Comparison of ENCODE assay signal across 9 cellular contexts in the genomic region with DNA sequence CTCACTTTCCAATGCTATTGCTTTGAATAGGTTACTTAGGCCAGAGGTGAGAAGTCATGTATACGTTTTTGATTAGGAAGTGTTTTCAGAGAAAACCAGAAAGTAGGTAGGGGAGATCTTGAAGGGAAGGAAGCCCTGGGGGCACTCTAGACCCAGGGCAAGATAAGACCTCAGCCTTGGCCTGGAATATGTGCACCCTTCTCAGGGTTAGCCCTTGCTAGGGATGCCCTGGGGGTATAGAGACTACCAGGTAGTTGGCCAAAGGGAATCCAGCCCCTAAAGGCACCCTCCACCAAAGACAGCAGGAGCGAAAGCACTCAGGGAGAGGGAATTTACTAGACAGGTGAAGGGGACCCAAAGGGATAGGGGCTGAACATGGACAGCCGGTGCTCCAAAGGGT.
"Had no signal": no experiment of that assay in that cellular context is flagged by ENCODE, and none has a peak within 500 bp of the region (broad histone marks: within the 10 kb centered on the region; RNA-seq: fewer than 3 reads in every experiment).

No MANE protein-coding gene starts in this region.

- ATAC-seq: pancreas had no signal

- H3K27me3 ChIP-seq: adrenal gland, tibial artery had no signal

- H3K36me3 ChIP-seq: adrenal gland, heart left ventricle, left ventricle myocardium inferior, pancreas, tibial artery had no signal

- H3K4me1 ChIP-seq: adrenal gland, pancreas, tibial artery had no signal

- H3K9me3 ChIP-seq: adrenal gland, heart left ventricle, left ventricle myocardium inferior, pancreas, tibial artery had no signal

- DNase-seq: activated CD4-positive, alpha-beta T cell treated with anti-CD3 and anti-CD28 coated beads, Interleukin-2, amount 50 U/mL, for 4 hours; activated CD4-positive, CD25-positive, alpha-beta regulatory T cell treated with anti-CD3 and anti-CD28 coated beads, Interleukin-2, amount 50 U/mL, for 72 hours; activated naive CD4-positive, alpha-beta T cell; adrenal gland; heart left ventricle; left ventricle myocardium inferior; pancreas; stimulated activated CD4-positive, alpha-beta T cell treated with anti-CD3 and anti-CD28 coated beads, Interleukin-4, amount 100 ng/mL, for 4 hours; tibial artery had no signal

- H3K27ac ChIP-seq: adrenal gland, heart left ventricle, left ventricle myocardium inferior, pancreas, tibial artery had no signal

- H3K4me3 ChIP-seq: adrenal gland, heart left ventricle, left ventricle myocardium inferior, pancreas, tibial artery had no signal
